Comparison of ENCODE assay signal across 27 cellular contexts in the genomic region with DNA sequence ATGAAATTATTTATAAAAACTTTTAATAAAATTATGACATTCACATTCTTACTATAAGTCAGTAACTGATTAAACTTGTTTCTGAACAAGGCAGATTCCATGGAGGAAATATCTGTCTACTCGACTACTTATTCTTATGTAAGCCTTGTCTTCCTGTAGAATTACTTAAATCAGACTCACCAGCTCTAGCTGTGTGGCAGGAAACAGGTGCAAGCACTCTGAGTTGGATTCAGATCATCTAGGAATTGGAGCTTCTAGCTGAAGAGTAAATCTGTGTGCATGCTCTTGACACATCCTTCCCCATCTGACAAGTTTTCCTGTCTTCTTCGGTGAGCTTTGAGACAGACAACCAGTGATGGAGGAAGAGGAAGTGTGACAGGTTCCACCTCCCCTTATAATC.
"Had no signal": no experiment of that assay in that cellular context is flagged by ENCODE, and none has a peak within 500 bp of the region (broad histone marks: within the 10 kb centered on the region; RNA-seq: fewer than 3 reads in every experiment).

No MANE protein-coding gene starts in this region.

- ATAC-seq: activated CD4-positive, CD25-positive, alpha-beta regulatory T cell treated with anti-CD3 and anti-CD28 coated beads, Interleukin-2, amount 50 U/mL, for 24 hours; activated CD8-positive, alpha-beta memory T cell treated with anti-CD3 and anti-CD28 coated beads, Interleukin-2, amount 10 ng/mL, durations not matched to agents 7 days and 5 days; right lobe of liver; stimulated activated memory B cell treated with anti-CD40 and anti-IgM and Interleukin-4, amounts not matched to agents 10 μg/mL and 1 μg/mL and 100 μg/mL, for 72 hours had no signal

- H3K9me3 ChIP-seq: body of pancreas, pancreas, psoas muscle, right lobe of liver, stomach, suprapubic skin, transverse colon had no signal

- H3K4me1 ChIP-seq: psoas muscle, right lobe of liver had no signal

- DNase-seq: activated CD4-positive, alpha-beta memory T cell treated with anti-CD3 and anti-CD28 coated beads, Interleukin-2, amount 10 ng/mL, durations not matched to agents 7 days and 5 days; activated CD4-positive, alpha-beta T cell treated with anti-CD3 and anti-CD28 coated beads, Interleukin-2, amount 10 ng/mL, durations not matched to agents 24 days and 14 days; activated CD8-positive, alpha-beta memory T cell treated with anti-CD3 and anti-CD28 coated beads, Interleukin-2, amount 10 ng/mL, durations not matched to agents 7 days and 5 days; activated gamma-delta T cell; activated naive CD4-positive, alpha-beta T cell treated with anti-CD3 and anti-CD28 coated beads, Interleukin-2, amount 50 U/mL, for 16 hours; activated T-cell treated with anti-CD3 and anti-CD28 coated beads for 4 hours; anterior cingulate cortex; effector CD4-positive, alpha-beta T cell; foreskin melanocyte; hippocampal formation; kidney glomerular epithelial cell; mesenchymal stem cell; nephron progenitor cell; psoas muscle; right lobe of liver; small intestine; stimulated activated CD4-positive, alpha-beta T cell treated with anti-CD3 and anti-CD28 coated beads, Interleukin-2, amount 100 ng/mL, for 24 hours; T-helper 2 cell; transverse colon had no signal

- H3K27ac ChIP-seq: body of pancreas, cardiac muscle cell, pancreas, psoas muscle, right lobe of liver, stomach, suprapubic skin, VCaP had no signal

- H3K27me3 ChIP-seq: body of pancreas, cardiac muscle cell, pancreas, right lobe of liver, stomach, suprapubic skin, transverse colon had no signal

- H3K36me3 ChIP-seq: cardiac muscle cell, pancreas, right lobe of liver, stomach, suprapubic skin, transverse colon had no signal

- H3K4me3 ChIP-seq: body of pancreas, cardiac muscle cell, pancreas, psoas muscle, right lobe of liver, stomach, suprapubic skin, transverse colon had no signal
